In genomic region chr9:89719202-89719601, GRCh38 we compare ENCODE assay signal across 1 cellular context.
TF ChIP-seq lines count a peak whose summit lies in the region.

No MANE protein-coding gene starts in this region.

TF ChIP-seq in A549, 52 proteins besides CTCF, POLR2A, EP300 and RAD21 (continued from another document):
- TF ChIP-seq HMGXB4 (CRISPR knock-in tag; IDR thresholded peaks at IDR 0.05; ENCODE audit: borderline replicate concordance) (no peak), EHMT2 (IDR thresholded peaks at IDR 0.05; ENCODE audit: low read depth) (no peak), HDAC2 (IDR thresholded peaks at IDR 0.05) (no peak), POLR2AphosphoS2 (conservative IDR thresholded peaks at IDR 0.05; ENCODE audit: low read length) (no peak), RFX5 (IDR thresholded peaks at IDR 0.05) (no peak)
